In genomic region chr15:85404156-85404921, GRCh38 we compare ENCODE assay signal across 9 cellular contexts. TPM values are rescaled to one million over a fixed set of nuclear protein-coding genes. Genes with fewer than 3 reads are reported as not detected.
DNase-seq lines count a peak whose midpoint lies in the region; ATAC-seq, FAIRE-seq and TF ChIP-seq lines count a peak whose summit lies in the region.
"Had no signal": no experiment of that assay in that cellular context is flagged by ENCODE, and none has a peak within 500 bp of the region (broad histone marks: within the 10 kb centered on the region; RNA-seq: fewer than 3 reads in every experiment).

No MANE protein-coding gene starts in this region.

- H3K4me1 Mint-ChIP-seq in CD14-positive monocyte: peaks cover 55% of the 10 kb centered on the region
- peaks cover 91% of the 10 kb centered on the region for H3K4me1 Mint-ChIP-seq in activated naive CD8-positive, alpha-beta T cell treated with anti-CD3 and anti-CD28 coated beads, Interleukin-2, amount 50 U/mL, for 24 hours

- no peak for ATAC-seq in activated naive CD8-positive, alpha-beta T cell treated with anti-CD3 and anti-CD28 coated beads, Interleukin-2, amount 50 U/mL, for 24 hours
- ATAC-seq in mucosa of descending colon: peak; percentile 80

- no peaks in the 10 kb centered on the region for H3K27me3 ChIP-seq in ovary

- H3K4me3 ChIP-seq in mucosa of descending colon (no peak overlapping the region), ovary (no peak overlapping the region)

- 51 to 62% (median 53%) methylated on average over 4 of the region's 4 CpGs for WGBS in ovary, 3 donors

- intact Hi-C loops in CD14-positive monocyte (cut with micrococcal nuclease) (no loop called here), mucosa of descending colon (cut with DNase I, micrococcal nuclease) (no loop called here), ovary (cut with DNase I) (loop anchor here in 1 of 4 donors (10.0 kb wide), 1 partner anchor 110 kb away; no protein-coding TSS in a partner anchor)

- TF ChIP-seq POLR2A in ovary (IDR thresholded peaks at IDR 0.05): no peak

- no peaks in the 10 kb centered on the region for H3K27me3 Mint-ChIP-seq in CD14-positive monocyte (ENCODE audit: low read depth in 3 of 3)
- H3K27me3 Mint-ChIP-seq in activated naive CD8-positive, alpha-beta T cell treated with anti-CD3 and anti-CD28 coated beads, Interleukin-2, amount 50 U/mL, for 24 hours: peaks cover 2% of the 10 kb centered on the region

- peak overlapping the region in 4 of 7 donors; percentile 9 to 61 (median 26) for H3K27ac Mint-ChIP-seq in CD14-positive monocyte
- H3K27ac Mint-ChIP-seq in activated naive CD8-positive, alpha-beta T cell treated with anti-CD3 and anti-CD28 coated beads, Interleukin-2, amount 50 U/mL, for 24 hours: peak overlapping the region; percentile 93

- H3K36me3 Mint-ChIP-seq in CD14-positive monocyte: no peaks in the 10 kb centered on the region
- H3K36me3 Mint-ChIP-seq in activated naive CD8-positive, alpha-beta T cell treated with anti-CD3 and anti-CD28 coated beads, Interleukin-2, amount 50 U/mL, for 24 hours (ENCODE audit: low read depth): peaks cover 10% of the 10 kb centered on the region

- peak; percentile 36 for FAIRE-seq in HTR-8/SVneo (lab: Jason Lieb, UNC)

- DNase-seq in CD14-positive monocyte (ENCODE audit: low spot score): no peak
- DNase-seq in HTR-8/SVneo (ENCODE audit: insufficient read length, low spot score): no peak
- no peak for DNase-seq in activated naive CD8-positive, alpha-beta T cell treated with anti-CD3 and anti-CD28 coated beads, Interleukin-2, amount 50 U/mL, for 24 hours
- DNase-seq in mucosa of descending colon: no peak
- DNase-seq in ecto neural progenitor cell (ENCODE audit: low spot score): no peak
- DNase-seq in islet precursor cell: no peak
- DNase-seq in ovary: no peak
- DNase-seq in pons (ENCODE audit: low spot score): no peak
- DNase-seq: NCI-H524 had no signal

- H3K27ac ChIP-seq in ovary: no peak overlapping the region

- TF ChIP-seq CTCF in CD14-positive monocyte (IDR thresholded peaks at IDR 0.05) (no peak), mucosa of descending colon (IDR thresholded peaks at IDR 0.05) (no peak), ovary (IDR thresholded peaks at IDR 0.05) (no peak)

- no peak overlapping the region for H3K4me3 Mint-ChIP-seq in CD14-positive monocyte
- peak overlapping the region; percentile 30 for H3K4me3 Mint-ChIP-seq in activated naive CD8-positive, alpha-beta T cell treated with anti-CD3 and anti-CD28 coated beads, Interleukin-2, amount 50 U/mL, for 24 hours

- H3K4me1 ChIP-seq in mucosa of descending colon (ENCODE audit: low read depth) (peaks cover 23% of the 10 kb centered on the region), ovary (ENCODE audit: insufficient read depth) (peaks cover 12% of the 10 kb centered on the region)

- H3K9me3 ChIP-seq in mucosa of descending colon (no peaks in the 10 kb centered on the region), ovary (no peaks in the 10 kb centered on the region)

- no peak for TF ChIP-seq EP300 in ovary (IDR thresholded peaks at IDR 0.05)

- H3K36me3 ChIP-seq in mucosa of descending colon (ENCODE audit: low read depth): no peaks in the 10 kb centered on the region
- H3K36me3 ChIP-seq in ovary: no peaks in the 10 kb centered on the region

- H3K9me3 Mint-ChIP-seq in CD14-positive monocyte: peaks cover 0 to 3% (median 0%) of the 10 kb centered on the region in 7 donors
- no peaks in the 10 kb centered on the region for H3K9me3 Mint-ChIP-seq in activated naive CD8-positive, alpha-beta T cell treated with anti-CD3 and anti-CD28 coated beads, Interleukin-2, amount 50 U/mL, for 24 hours

RNA-seq across cellular contexts. Expression of gene AKAP13, which starts 23.9 kb away (rescaled TPM):
- polyA plus RNA-seq in CD14-positive monocyte: 10 to 100 TPM; 47.9 to 92.6 TPM
- 100 to 1,000 TPM; 141 to 173 (median 150) TPM for total RNA-seq in mucosa of descending colon
- 100 to 1,000 TPM in 3 of 7 donors, 10 to 100 TPM in 4; 88.2 to 190 (median 99.8) TPM for total RNA-seq in ovary
- 10 to 100 TPM; 45.3 to 94.0 TPM for polyA plus RNA-seq in ovary
